Comparison of ENCODE assay signal across 44 cellular contexts in the genomic region with DNA sequence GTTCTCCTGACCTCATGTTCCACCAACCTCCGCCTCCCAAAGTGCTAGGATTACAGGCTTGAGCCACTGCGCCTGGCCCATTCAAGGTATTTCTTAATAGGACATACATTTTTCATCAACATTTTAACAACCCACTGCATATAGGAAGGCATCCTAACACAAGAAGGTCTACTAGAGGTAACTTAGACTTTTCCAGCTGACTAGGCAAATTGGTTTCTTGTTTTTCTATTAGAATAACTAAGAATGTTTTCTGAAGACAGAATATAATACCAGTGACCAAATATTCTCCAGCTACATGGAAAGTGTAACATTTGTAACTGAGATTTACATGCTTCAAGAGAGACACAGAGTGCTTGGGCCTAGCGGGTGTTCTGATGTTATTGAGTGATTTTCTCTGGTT. TPM values are rescaled to one million over a fixed set of nuclear protein-coding genes. Genes with fewer than 3 reads are reported as not detected.
"Had no signal": no experiment of that assay in that cellular context is flagged by ENCODE, and none has a peak within 500 bp of the region (broad histone marks: within the 10 kb centered on the region; RNA-seq: fewer than 3 reads in every experiment).

No MANE protein-coding gene starts in this region.

- H3K4me1 Mint-ChIP-seq: activated naive CD4-positive, alpha-beta T cell treated with anti-CD3 and anti-CD28 coated beads, Interleukin-2, amount 10 ng/mL, durations not matched to agents 7 days and 5 days; activated naive CD4-positive, alpha-beta T cell treated with anti-CD3 and anti-CD28 coated beads, Interleukin-2, amount 50 U/mL, for 24 hours; activated naive CD8-positive, alpha-beta T cell treated with anti-CD3 and anti-CD28 coated beads for 36 hours; activated naive CD8-positive, alpha-beta T cell treated with anti-CD3 and anti-CD28 coated beads, Interleukin-2, amount 10 ng/mL, durations not matched to agents 7 days and 5 days; activated naive CD8-positive, alpha-beta T cell treated with anti-CD3 and anti-CD28 coated beads, Interleukin-2, amount 50 U/mL, for 24 hours; activated T-helper 17 cell treated with anti-CD3 and anti-CD28 coated beads, Interleukin-2, amount 50 U/mL, for 72 hours; brain; central memory CD8-positive, alpha-beta T cell had no signal

- FAIRE-seq: astrocyte, bronchial epithelial cell had no signal

- H3K9me3 Mint-ChIP-seq: activated naive CD4-positive, alpha-beta T cell treated with anti-CD3 and anti-CD28 coated beads, Interleukin-2, amount 50 U/mL, for 24 hours; activated naive CD8-positive, alpha-beta T cell treated with anti-CD3 and anti-CD28 coated beads for 36 hours; activated naive CD8-positive, alpha-beta T cell treated with anti-CD3 and anti-CD28 coated beads, Interleukin-2, amount 50 U/mL, for 24 hours; activated T-helper 2 cell treated with anti-CD3 and anti-CD28 coated beads, Interferon-gamma antibody, Interleukin-2, Interleukin-4, amounts not matched to agents 10 μg/mL and 5 μg/mL and 100 μg/mL, durations not matched to agents 14 hours and 24 hours and 36 hours; brain had no signal

- H3K27ac Mint-ChIP-seq: activated naive CD4-positive, alpha-beta T cell treated with anti-CD3 and anti-CD28 coated beads for 36 hours; activated naive CD4-positive, alpha-beta T cell treated with anti-CD3 and anti-CD28 coated beads, Interleukin-2, amount 10 ng/mL, durations not matched to agents 7 days and 5 days; activated naive CD4-positive, alpha-beta T cell treated with anti-CD3 and anti-CD28 coated beads, Interleukin-2, amount 50 U/mL, for 24 hours; activated naive CD4-positive, alpha-beta T cell treated with anti-CD3 and anti-CD28 coated beads, Interleukin-2, amount 50 U/mL, for 72 hours; activated naive CD8-positive, alpha-beta T cell; activated naive CD8-positive, alpha-beta T cell treated with anti-CD3 and anti-CD28 coated beads for 36 hours; activated naive CD8-positive, alpha-beta T cell treated with anti-CD3 and anti-CD28 coated beads, Interleukin-2, amount 10 ng/mL, durations not matched to agents 7 days and 5 days; activated naive CD8-positive, alpha-beta T cell treated with anti-CD3 and anti-CD28 coated beads, Interleukin-2, amount 50 U/mL, for 24 hours; activated T-cell treated with anti-CD3 and anti-CD28 coated beads, Interleukin-2, amount 50 U/mL, for 24 hours; activated T-cell treated with anti-CD3 and anti-CD28 coated beads, Interleukin-2, amount 50 U/mL, for 72 hours; activated T-helper 1 cell treated with anti-CD3 and anti-CD28 coated beads, Interleukin-12 subunit alpha, Interleukin-12 subunit beta, Interleukin-2, Interleukin-4 antibody, amounts not matched to agents 30 ng/mL and 10 ng/mL and 1 ng/mL, durations not matched to agents 14 hours and 24 hours and 36 hours; activated T-helper 17 cell treated with anti-CD3 and anti-CD28 coated beads, Interleukin-2, amount 50 U/mL, for 72 hours; activated T-helper 2 cell treated with anti-CD3 and anti-CD28 coated beads, Interferon-gamma antibody, Interleukin-2, Interleukin-4, amounts not matched to agents 10 μg/mL and 5 μg/mL and 100 μg/mL, durations not matched to agents 14 hours and 24 hours and 36 hours; brain had no signal

- H3K27ac ChIP-seq: adrenal gland, ascending aorta, body of pancreas, brain microvascular endothelial cell, breast epithelium, cardiac muscle cell had no signal

- H3K27me3 ChIP-seq: adrenal gland, ascending aorta, body of pancreas, brain microvascular endothelial cell, breast epithelium, cardiac muscle cell had no signal

- ATAC-seq: activated naive CD4-positive, alpha-beta T cell treated with anti-CD3 and anti-CD28 coated beads, Interleukin-2, amount 50 U/mL, for 72 hours; activated naive CD8-positive, alpha-beta T cell treated with anti-CD3 and anti-CD28 coated beads, Interleukin-2, amount 50 U/mL, for 24 hours; activated T-cell treated with anti-CD3 and anti-CD28 coated beads, Interleukin-2, amount 50 U/mL, for 4 hours; activated T-cell treated with anti-CD3 and anti-CD28 coated beads, Interleukin-2, amount 50 U/mL, for 72 hours; activated T-helper 17 cell treated with anti-CD3 and anti-CD28 coated beads, Interleukin-2, amount 50 U/mL, for 72 hours; body of pancreas had no signal

- H3K36me3 ChIP-seq: adrenal gland, ascending aorta, brain microvascular endothelial cell, breast epithelium, cardiac muscle cell had no signal

- H3K9me3 ChIP-seq: adrenal gland, ascending aorta, body of pancreas, breast epithelium had no signal

- DNase-seq: activated effector memory CD4-positive, alpha-beta T cell treated with anti-CD3 and anti-CD28 coated beads, Interleukin-2, amount 50 U/mL, for 16 hours; activated effector memory CD4-positive, alpha-beta T cell treated with Interleukin-2 at 50 U/mL for 16 hours; activated gamma-delta T cell; activated gamma-delta T cell treated with Interleukin-2 at 50 U/mL for 16 hours; activated naive CD4-positive, alpha-beta T cell; activated naive CD4-positive, alpha-beta T cell treated with anti-CD3 and anti-CD28 coated beads for 36 hours; activated naive CD4-positive, alpha-beta T cell treated with anti-CD3 and anti-CD28 coated beads, Interleukin-2, amount 10 ng/mL, durations not matched to agents 7 days and 5 days; activated naive CD4-positive, alpha-beta T cell treated with anti-CD3 and anti-CD28 coated beads, Interleukin-2, amount 50 U/mL, for 16 hours; activated naive CD4-positive, alpha-beta T cell treated with Interleukin-2 at 50 U/mL for 16 hours; activated naive CD8-positive, alpha-beta T cell treated with anti-CD3 and anti-CD28 coated beads for 36 hours; activated naive CD8-positive, alpha-beta T cell treated with anti-CD3 and anti-CD28 coated beads, Interleukin-2, amount 10 ng/mL, durations not matched to agents 7 days and 5 days; activated naive CD8-positive, alpha-beta T cell treated with anti-CD3 and anti-CD28 coated beads, Interleukin-2, amount 50 U/mL, for 24 hours; activated T-cell treated with anti-CD3 and anti-CD28 coated beads, Interleukin-2, amount 50 U/mL, for 1 hour; activated T-cell treated with anti-CD3 and anti-CD28 coated beads, Interleukin-2, amount 50 U/mL, for 24 hours; activated T-cell treated with anti-CD3 and anti-CD28 coated beads, Interleukin-2, amount 50 U/mL, for 4 hours; activated T-cell treated with anti-CD3 and anti-CD28 coated beads, Interleukin-2, amount 50 U/mL, for 48 hours; activated T-cell treated with anti-CD3 and anti-CD28 coated beads, Interleukin-2, amount 50 U/mL, for 72 hours; adrenal gland; amniotic stem cell; amygdala; anterior cingulate cortex; aorta; body of pancreas; brain microvascular endothelial cell; caudate nucleus; central memory CD4-positive, alpha-beta T cell; cerebellar nuclear complex had no signal

- H3K36me3 Mint-ChIP-seq: activated naive CD4-positive, alpha-beta T cell treated with anti-CD3 and anti-CD28 coated beads, Interleukin-2, amount 10 ng/mL, durations not matched to agents 7 days and 5 days; activated naive CD8-positive, alpha-beta T cell treated with anti-CD3 and anti-CD28 coated beads for 36 hours; activated naive CD8-positive, alpha-beta T cell treated with anti-CD3 and anti-CD28 coated beads, Interleukin-2, amount 10 ng/mL, durations not matched to agents 7 days and 5 days; brain had no signal

- H3K4me3 ChIP-seq: adrenal gland, ascending aorta, body of pancreas, breast epithelium, cardiac muscle cell had no signal

- H3K4me3 Mint-ChIP-seq: activated naive CD4-positive, alpha-beta T cell treated with anti-CD3 and anti-CD28 coated beads for 36 hours; activated naive CD4-positive, alpha-beta T cell treated with anti-CD3 and anti-CD28 coated beads, Interleukin-2, amount 10 ng/mL, durations not matched to agents 7 days and 5 days; activated naive CD4-positive, alpha-beta T cell treated with anti-CD3 and anti-CD28 coated beads, Interleukin-2, amount 50 U/mL, for 24 hours; activated naive CD8-positive, alpha-beta T cell; activated naive CD8-positive, alpha-beta T cell treated with anti-CD3 and anti-CD28 coated beads for 36 hours; activated naive CD8-positive, alpha-beta T cell treated with anti-CD3 and anti-CD28 coated beads, Interleukin-2, amount 10 ng/mL, durations not matched to agents 7 days and 5 days; activated naive CD8-positive, alpha-beta T cell treated with anti-CD3 and anti-CD28 coated beads, Interleukin-2, amount 50 U/mL, for 24 hours; activated T-cell treated with anti-CD3 and anti-CD28 coated beads, Interleukin-2, amount 50 U/mL, for 24 hours; activated T-cell treated with anti-CD3 and anti-CD28 coated beads, Interleukin-2, amount 50 U/mL, for 4 hours; activated T-cell treated with anti-CD3 and anti-CD28 coated beads, Interleukin-2, amount 50 U/mL, for 72 hours; activated T-helper 1 cell treated with anti-CD3 and anti-CD28 coated beads, Interleukin-12 subunit alpha, Interleukin-12 subunit beta, Interleukin-2, Interleukin-4 antibody, amounts not matched to agents 30 ng/mL and 10 ng/mL and 1 ng/mL, durations not matched to agents 14 hours and 24 hours and 36 hours; activated T-helper 17 cell treated with anti-CD3 and anti-CD28 coated beads, Interleukin-2, amount 50 U/mL, for 72 hours; brain; central memory CD8-positive, alpha-beta T cell had no signal

- H3K4me1 ChIP-seq: adrenal gland, ascending aorta, body of pancreas, breast epithelium had no signal

- H3K27me3 Mint-ChIP-seq: activated naive CD4-positive, alpha-beta T cell treated with anti-CD3 and anti-CD28 coated beads, Interleukin-2, amount 10 ng/mL, durations not matched to agents 7 days and 5 days; activated naive CD4-positive, alpha-beta T cell treated with anti-CD3 and anti-CD28 coated beads, Interleukin-2, amount 50 U/mL, for 24 hours; activated naive CD8-positive, alpha-beta T cell; activated naive CD8-positive, alpha-beta T cell treated with anti-CD3 and anti-CD28 coated beads for 36 hours; activated naive CD8-positive, alpha-beta T cell treated with anti-CD3 and anti-CD28 coated beads, Interleukin-2, amount 50 U/mL, for 24 hours; activated T-cell treated with anti-CD3 and anti-CD28 coated beads, Interleukin-2, amount 50 U/mL, for 24 hours; activated T-helper 17 cell treated with anti-CD3 and anti-CD28 coated beads, Interleukin-2, amount 50 U/mL, for 72 hours; brain had no signal

RNA-seq across cellular contexts. Expression of gene PRB4, which starts 14.2 kb away (rescaled TPM):
- total RNA-seq: activated naive CD4-positive, alpha-beta T cell treated with anti-CD3 and anti-CD28 coated beads for 36 hours; activated naive CD4-positive, alpha-beta T cell treated with anti-CD3 and anti-CD28 coated beads, Interleukin-2, amount 50 U/mL, for 72 hours; activated naive CD8-positive, alpha-beta T cell treated with anti-CD3 and anti-CD28 coated beads for 36 hours; activated naive CD8-positive, alpha-beta T cell treated with anti-CD3 and anti-CD28 coated beads, Interleukin-2, amount 10 ng/mL, durations not matched to agents 7 days and 5 days; activated T-cell treated with anti-CD3 and anti-CD28 coated beads, Interleukin-2, amount 50 U/mL, for 4 hours; activated T-cell treated with anti-CD3 and anti-CD28 coated beads, Interleukin-2, amount 50 U/mL, for 72 hours; activated T-helper 1 cell treated with anti-CD3 and anti-CD28 coated beads, Interleukin-12 subunit alpha, Interleukin-12 subunit beta, Interleukin-2, Interleukin-4 antibody, amounts not matched to agents 30 ng/mL and 10 ng/mL and 1 ng/mL, durations not matched to agents 14 hours and 24 hours and 36 hours; activated T-helper 17 cell treated with anti-CD3 and anti-CD28 coated beads, Interleukin-2, amount 50 U/mL, for 72 hours; activated T-helper 2 cell treated with anti-CD3 and anti-CD28 coated beads, Interferon-gamma antibody, Interleukin-2, Interleukin-4, amounts not matched to agents 10 μg/mL and 5 μg/mL and 100 μg/mL, durations not matched to agents 14 hours and 24 hours and 36 hours; adrenal gland; aorta; ascending aorta; astrocyte; body of pancreas; breast epithelium; bronchial epithelial cell; cardiac septum; cerebellum; chondrocyte had no signal
- polyA plus RNA-seq: adipose tissue, adrenal gland, aorta had no signal

RNA-seq across cellular contexts. Expression of gene PRB3, which starts 54.9 kb away (rescaled TPM):
- total RNA-seq: activated naive CD4-positive, alpha-beta T cell treated with anti-CD3 and anti-CD28 coated beads for 36 hours; activated naive CD4-positive, alpha-beta T cell treated with anti-CD3 and anti-CD28 coated beads, Interleukin-2, amount 50 U/mL, for 72 hours; activated naive CD8-positive, alpha-beta T cell treated with anti-CD3 and anti-CD28 coated beads for 36 hours; activated naive CD8-positive, alpha-beta T cell treated with anti-CD3 and anti-CD28 coated beads, Interleukin-2, amount 10 ng/mL, durations not matched to agents 7 days and 5 days; activated T-cell treated with anti-CD3 and anti-CD28 coated beads, Interleukin-2, amount 50 U/mL, for 4 hours; activated T-cell treated with anti-CD3 and anti-CD28 coated beads, Interleukin-2, amount 50 U/mL, for 72 hours; activated T-helper 1 cell treated with anti-CD3 and anti-CD28 coated beads, Interleukin-12 subunit alpha, Interleukin-12 subunit beta, Interleukin-2, Interleukin-4 antibody, amounts not matched to agents 30 ng/mL and 10 ng/mL and 1 ng/mL, durations not matched to agents 14 hours and 24 hours and 36 hours; activated T-helper 17 cell treated with anti-CD3 and anti-CD28 coated beads, Interleukin-2, amount 50 U/mL, for 72 hours; activated T-helper 2 cell treated with anti-CD3 and anti-CD28 coated beads, Interferon-gamma antibody, Interleukin-2, Interleukin-4, amounts not matched to agents 10 μg/mL and 5 μg/mL and 100 μg/mL, durations not matched to agents 14 hours and 24 hours and 36 hours; adrenal gland; aorta; ascending aorta; astrocyte; body of pancreas; breast epithelium; bronchial epithelial cell; cardiac muscle cell; cardiac septum; cerebellum; chondrocyte had no signal
- polyA plus RNA-seq: adipose tissue, adrenal gland, aorta had no signal
